ENCODE assay signal across 17 cellular contexts in the genomic region with DNA sequence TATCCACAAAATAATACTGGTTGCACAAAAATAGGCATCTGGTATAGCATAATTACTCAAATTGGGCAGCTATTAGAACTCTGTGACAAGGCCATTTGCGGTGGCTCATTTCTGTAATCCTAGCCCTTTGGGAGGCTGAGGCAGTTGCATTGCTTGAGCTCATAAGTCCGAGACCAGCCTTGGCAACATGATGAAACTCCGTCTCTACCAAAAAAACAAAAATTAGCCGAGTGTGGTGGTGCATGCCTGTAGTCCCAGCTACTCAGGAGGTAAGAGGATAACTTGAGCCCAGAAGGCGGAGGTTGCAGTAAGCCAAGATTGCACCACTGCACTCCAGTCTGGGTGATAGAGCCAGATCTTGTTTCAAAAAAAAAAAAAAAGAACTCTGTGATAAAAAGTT. TPM values are rescaled to one million over a fixed set of nuclear protein-coding genes. Genes with fewer than 3 reads are reported as not detected.
DNase-seq lines count a peak whose midpoint lies in the region; ATAC-seq and TF ChIP-seq lines count a peak whose summit lies in the region.
"Had no signal": no experiment of that assay in that cellular context is flagged by ENCODE, and none has a peak within 500 bp of the region (broad histone marks: within the 10 kb centered on the region; RNA-seq: fewer than 3 reads in every experiment).

No MANE protein-coding gene starts in this region.

- no peaks in the 10 kb centered on the region for H3K23me2 ChIP-seq in H9 (ENCODE audit: insufficient read length, low read depth, low read length, poor library complexity, severe bottlenecking)

- no peaks in the 10 kb centered on the region for H3K27me3 ChIP-seq in H9 (ENCODE audit: insufficient read depth, low read length)
- H3K27me3 ChIP-seq in BE2C = no peaks in the 10 kb centered on the region
- H3K27me3 ChIP-seq: BLaER1 had no signal

- POLR2A ChIA-PET in WTC11 (lab: Charles Lee) = no interaction called here

- H4K20me1 ChIP-seq in H9 (ENCODE audit: control insufficient read depth, insufficient read depth, insufficient read length) = no peaks in the 10 kb centered on the region
- H4K20me1 ChIP-seq: BLaER1 had no signal

- H2AK5ac ChIP-seq in H9 (ENCODE audit: insufficient read length, low read length) = no peak overlapping the region

- H3K36me3 Mint-ChIP-seq in H9 (ENCODE audit: insufficient read depth in 1 of 3, low read depth in 3 of 3) (peaks cover 2 to 41% (median 27%) of the 10 kb centered on the region in 3 experiments; a peak in 5 of 7 replicates), WTC11 (peaks cover 22% of the 10 kb centered on the region)
- H3K36me3 Mint-ChIP-seq in activated T-cell treated with anti-CD3 and anti-CD28 coated beads, Interleukin-2, amount 50 U/mL, for 72 hours (ENCODE audit: insufficient read depth in 2 of 2) = no peaks in the 10 kb centered on the region
- H3K36me3 Mint-ChIP-seq: CD4-positive, CD25-positive, alpha-beta regulatory T cell; CD8-positive, alpha-beta T cell had no signal

- H4K8ac ChIP-seq in H9 (replicated peaks; ENCODE audit: insufficient read length, low read depth, low read length) = no peak overlapping the region

- H2AFZ ChIP-seq in H9 (ENCODE audit: low read length) = no peak overlapping the region

- no peak overlapping the region for H2BK5ac ChIP-seq in H9 (ENCODE audit: insufficient read length, low read length)

- H3K23ac ChIP-seq in H9 (ENCODE audit: insufficient read length, low read depth, low read length) = no peak overlapping the region

- peaks cover 44% of the 10 kb centered on the region; the same call in 1 of the 2 replicates for H3K79me2 ChIP-seq in H9 (ENCODE audit: insufficient read depth, low read length)

- CTCF ChIA-PET in WTC11 (lab: Charles Lee) = interaction anchor here (0.7 kb wide), 1 partner anchor 932 kb away, joined by 3 read pairs; no protein-coding TSS in a partner anchor

- H3K4ac ChIP-seq in H9 (ENCODE audit: low read depth, low read length) = no peak overlapping the region

- H3K4me2 ChIP-seq in H9 (ENCODE audit: insufficient read depth, insufficient read length, low read length) = no peak overlapping the region
- H3K4me2 ChIP-seq: BLaER1 had no signal

- H4K91ac ChIP-seq in H9 (ENCODE audit: insufficient read length, low read depth, low read length) = no peak overlapping the region

- no peak overlapping the region for H3K4me3 Mint-ChIP-seq in H9
- no peak overlapping the region for H3K4me3 Mint-ChIP-seq in WTC11
- no peak overlapping the region for H3K4me3 Mint-ChIP-seq in activated T-cell treated with anti-CD3 and anti-CD28 coated beads, Interleukin-2, amount 50 U/mL, for 72 hours
- H3K4me3 Mint-ChIP-seq: CD4-positive, CD25-positive, alpha-beta regulatory T cell; CD8-positive, alpha-beta T cell had no signal

- H3K27me3 Mint-ChIP-seq in H9 (ENCODE audit: low read depth) = no peaks in the 10 kb centered on the region
- no peaks in the 10 kb centered on the region for H3K27me3 Mint-ChIP-seq in WTC11 (ENCODE audit: low read depth)
- H3K27me3 Mint-ChIP-seq in activated T-cell treated with anti-CD3 and anti-CD28 coated beads, Interleukin-2, amount 50 U/mL, for 72 hours (ENCODE audit: low read depth) = no peaks in the 10 kb centered on the region
- H3K27me3 Mint-ChIP-seq: CD4-positive, CD25-positive, alpha-beta regulatory T cell had no signal

- no peak overlapping the region for H3K14ac ChIP-seq in H9 (ENCODE audit: insufficient read depth, low read length)

- no peak overlapping the region for H2BK120ac ChIP-seq in H9 (ENCODE audit: low read depth, low read length, poor library complexity, severe bottlenecking)

- TF ChIP-seq CTCF in H9 (conservative IDR thresholded peaks at IDR 0.05) (no peak), WTC11 (IDR thresholded peaks at IDR 0.05) (no peak), BE2C (IDR thresholded peaks at IDR 0.05; ENCODE audit: low read depth, low read length) (no peak)

- H2BK20ac ChIP-seq in H9 (ENCODE audit: low read depth, low read length, poor library complexity, severe bottlenecking) = no peak overlapping the region

- H3K79me1 ChIP-seq in H9 (ENCODE audit: insufficient read depth, low read depth, low read length, poor library complexity, severe bottlenecking) = peaks cover 5% of the 10 kb centered on the region

- H3K27ac Mint-ChIP-seq in H9 (peak overlapping the region in 1 of 3 experiments; percentile 70; a peak in 1 of 7 replicates), WTC11 (peak overlapping the region; percentile 35; the same call in 1 of the 2 replicates)
- no peak overlapping the region for H3K27ac Mint-ChIP-seq in activated T-cell treated with anti-CD3 and anti-CD28 coated beads, Interleukin-2, amount 50 U/mL, for 72 hours
- H3K27ac Mint-ChIP-seq: CD4-positive, CD25-positive, alpha-beta regulatory T cell; CD8-positive, alpha-beta T cell had no signal

- H3K4me1 Mint-ChIP-seq in H9 (peaks cover 80 to 95% of the 10 kb centered on the region in 2 experiments), WTC11 (peaks cover 36% of the 10 kb centered on the region)
- no peaks in the 10 kb centered on the region for H3K4me1 Mint-ChIP-seq in activated T-cell treated with anti-CD3 and anti-CD28 coated beads, Interleukin-2, amount 50 U/mL, for 72 hours (ENCODE audit: low read depth)
- H3K4me1 Mint-ChIP-seq: CD4-positive, CD25-positive, alpha-beta regulatory T cell had no signal

- no peak overlapping the region for H4K5ac ChIP-seq in H9 (ENCODE audit: insufficient read length, low read depth, low read length)

- H3K4me3 ChIP-seq in BE2C (ENCODE audit: low read depth, low read length) = no peak overlapping the region
- H3K4me3 ChIP-seq: BLaER1, GM12878, HAP-1 had no signal

- H3K27ac ChIP-seq in H9 (ENCODE audit: insufficient read length, low read depth, low read length) = no peak overlapping the region
- H3K27ac ChIP-seq: BLaER1, C4-2B had no signal

- peaks cover 37% of the 10 kb centered on the region; the same call in 1 of the 2 replicates for H3K4me1 ChIP-seq in H9 (ENCODE audit: insufficient read depth, low read length)
- H3K4me1 ChIP-seq in BE2C = no peaks in the 10 kb centered on the region
- H3K4me1 ChIP-seq: BLaER1 had no signal

- no peak overlapping the region for H2BK12ac ChIP-seq in H9 (ENCODE audit: insufficient read length, low read depth, low read length)

- H3K9me3 ChIP-seq in H9 (ENCODE audit: control insufficient read depth, low read depth, low read length) (no peaks in the 10 kb centered on the region), BE2C (no peaks in the 10 kb centered on the region)
- H3K9me3 ChIP-seq: BLaER1, Caco-2, HAP-1 had no signal

- WGBS in H9 (ENCODE audit: extremely low coverage, insufficient read length, low lambda C conversion rate) = no CpG with 5 or more reads among the region's 5 CpGs

- no peak overlapping the region for H2BK15ac ChIP-seq in H9 (ENCODE audit: low read depth, low read length)

- H3K9me3 Mint-ChIP-seq in H9 = no peaks in the 10 kb centered on the region
- H3K9me3 Mint-ChIP-seq in WTC11 = no peaks in the 10 kb centered on the region
- H3K9me3 Mint-ChIP-seq in activated T-cell treated with anti-CD3 and anti-CD28 coated beads, Interleukin-2, amount 50 U/mL, for 72 hours = peaks cover 2% of the 10 kb centered on the region in 2 donors
- H3K9me3 Mint-ChIP-seq: CD8-positive, alpha-beta T cell had no signal

- peak overlapping the region; percentile 7 for H3T11ph ChIP-seq in H9 (ENCODE audit: low read length)

- H3K18ac ChIP-seq in H9 (ENCODE audit: insufficient read length, low read depth, low read length) = no peak overlapping the region

- no peak overlapping the region for H3K9ac ChIP-seq in H9 (ENCODE audit: extremely low read depth, insufficient read length, low read length)
- H3K9ac ChIP-seq: BLaER1 had no signal

- no peaks in the 10 kb centered on the region for H3K36me3 ChIP-seq in BE2C
- H3K36me3 ChIP-seq: BLaER1, HAP-1 had no signal

- no peak for ATAC-seq in WTC11
- no peak for ATAC-seq in activated T-cell treated with anti-CD3 and anti-CD28 coated beads, Interleukin-2, amount 50 U/mL, for 72 hours (replicated peaks in 1 of 2)
- ATAC-seq: CD8-positive, alpha-beta T cell; GM12878 had no signal

- DNase-seq in H9 = no peak
- no peak for DNase-seq in WTC11 (ENCODE audit: low spot score)
- DNase-seq in left kidney (ENCODE audit: low read depth, low spot score) = peak; percentile 76
- DNase-seq in activated CD4-positive, alpha-beta T cell treated with anti-CD3 and anti-CD28 coated beads, Interleukin-2, amount 50 U/mL, for 1 hour = no peak
- DNase-seq in activated T-cell treated with anti-CD3 and anti-CD28 coated beads, Interleukin-2, amount 50 U/mL, for 72 hours = no peak
- DNase-seq in BE2C = no peak
- DNase-seq: Caco-2; CD4-positive, CD25-positive, alpha-beta regulatory T cell; CD8-positive, alpha-beta T cell; DMS153; DND-41; GDM1; GOT3 had no signal

- no peak overlapping the region for H3K56ac ChIP-seq in H9 (ENCODE audit: insufficient read length, low read depth, low read length)

TF ChIP-seq in WTC11, 78 proteins besides CTCF, POLR2A, EP300 and RAD21 (continues in another document):
- TF ChIP-seq TEAD4 (CRISPR knock-in tag; IDR thresholded peaks at IDR 0.05) (no peak), GTF2I (CRISPR knock-in tag; conservative IDR thresholded peaks at IDR 0.05) (no peak), ATF1 (CRISPR knock-in tag; IDR thresholded peaks at IDR 0.05) (no peak), NFE2L1 (CRISPR knock-in tag; IDR thresholded peaks at IDR 0.05) (no peak), JUN (CRISPR knock-in tag; IDR thresholded peaks at IDR 0.05) (no peak), CREB1 (CRISPR knock-in tag; IDR thresholded peaks at IDR 0.05) (no peak), ERG (CRISPR knock-in tag; IDR thresholded peaks at IDR 0.05) (no peak)
- TF ChIP-seq, protein P1, sequence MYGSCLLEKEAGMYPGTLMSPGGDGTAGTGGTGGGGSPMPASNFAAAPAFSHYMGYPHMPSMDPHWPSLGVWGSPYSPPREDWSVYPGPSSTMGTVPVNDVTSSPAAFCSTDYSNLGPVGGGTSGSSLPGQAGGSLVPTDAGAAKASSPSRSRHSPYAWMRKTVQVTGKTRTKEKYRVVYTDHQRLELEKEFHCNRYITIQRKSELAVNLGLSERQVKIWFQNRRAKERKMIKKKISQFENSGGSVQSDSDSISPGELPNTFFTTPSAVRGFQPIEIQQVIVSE (CRISPR knock-in tag; IDR thresholded peaks at IDR 0.05; ENCODE audit: borderline replicate concordance) = no peak

RNA-seq across cellular contexts. Expression of gene PLPP3, which starts 36.7 kb away (rescaled TPM):
- 25.3 and 26.7 TPM in 2 replicates for total RNA-seq in H9 (2021)
- total RNA-seq in WTC11 (2021) = 28.2 to 31.0 TPM (median 28.8 TPM) in 3 replicates
- not detected for total RNA-seq in activated T-cell treated with anti-CD3 and anti-CD28 coated beads, Interleukin-2, amount 50 U/mL, for 72 hours
- polyA plus RNA-seq in BE2C (2012; ENCODE audit: insufficient read depth, insufficient read length, low read depth) = 0.85 TPM
- total RNA-seq: CD4-positive, CD25-positive, alpha-beta regulatory T cell; CD8-positive, alpha-beta T cell had no signal

Comparison
In these comparisons a context has a peak if more than half of its experiments do, and no peak if none do; other contexts are left out.
1. RNA of gene PLPP3, which starts 36.7 kb away (total RNA-seq): 28.2 to 31.0 TPM in WTC11 and 25.3 to 26.7 TPM in H9; not detected in activated T-cell treated with anti-CD3 and anti-CD28 coated beads, Interleukin-2, amount 50 U/mL, for 72 hours; every median in the first group is over 10 times any median in the second.